In genomic region chr11:65390099-65390941, GRCh38 we compare ENCODE assay signal across 8 cellular contexts. TPM values are rescaled to one million over a fixed set of nuclear protein-coding genes. Genes with fewer than 3 reads are reported as not detected.
DNase-seq lines count a peak whose midpoint lies in the region; ATAC-seq lines count a peak whose summit lies in the region.

No MANE protein-coding gene starts in this region.

- peaks cover 7% of the 10 kb centered on the region; the same call in 1 of the 2 replicates for H3K36me3 ChIP-seq in ACC112 (ENCODE audit: insufficient read depth, low read length)
- H3K36me3 ChIP-seq in HUES64 (ENCODE audit: insufficient read depth, low read length) = peaks cover 11% of the 10 kb centered on the region; the same call in 1 of the 2 replicates
- H3K36me3 ChIP-seq in mucosa of stomach (ENCODE audit: control insufficient read depth, insufficient read depth, low read length) = no peaks in the 10 kb centered on the region

- no peaks in the 10 kb centered on the region for H3K27me3 Mint-ChIP-seq in central memory CD8-positive, alpha-beta T cell

- no peak for DNase-seq in central memory CD8-positive, alpha-beta T cell (ENCODE audit: low spot score in 2 of 2)
- DNase-seq in NCI-H1048 (lab: John Stamatoyannopoulos, UW) = no peak
- no peak for DNase-seq in NCI-H1092 treated with DMSO at 0.1 percent for 48 hours (lab: John Stamatoyannopoulos, UW)

- H3K9me3 ChIP-seq in HUES64 (ENCODE audit: insufficient read depth, low read depth, low read length) = no peaks in the 10 kb centered on the region
- H3K9me3 ChIP-seq in mucosa of stomach (ENCODE audit: control insufficient read depth, low read length) = no peaks in the 10 kb centered on the region

- no peak overlapping the region for H2AFZ ChIP-seq in ACC112 (ENCODE audit: low read length, unreplicated experiment)

- H3K4me3 ChIP-seq in ACC112 (ENCODE audit: low read depth, low read length) (peak overlapping the region; percentile 41; the same call in 1 of the 2 replicates), HUES64 (ENCODE audit: low read length) (no peak overlapping the region), mucosa of stomach (ENCODE audit: low read length) (no peak overlapping the region)

- peaks cover 10% of the 10 kb centered on the region for H3K36me3 Mint-ChIP-seq in central memory CD8-positive, alpha-beta T cell (ENCODE audit: insufficient read depth)

- peaks cover 62% of the 10 kb centered on the region for H3K79me2 ChIP-seq in ACC112 (ENCODE audit: control insufficient read depth, insufficient read depth, low read length, unreplicated experiment)

- H3K9ac ChIP-seq in HUES64 (ENCODE audit: low read depth, low read length) (no peak overlapping the region), mucosa of stomach (ENCODE audit: low read length) (peak overlapping the region; percentile 22)

- ATAC-seq in central memory CD8-positive, alpha-beta T cell (replicated peaks; ENCODE audit: extremely low read depth, poor library complexity, severe bottlenecking) = no peak
- ATAC-seq in HG03039 (IDR thresholded peaks at IDR 0.05; ENCODE audit: unreplicated experiment) = no peak
- ATAC-seq in GM18868 (IDR thresholded peaks at IDR 0.05; ENCODE audit: unreplicated experiment) = no peak

- H3K4me1 ChIP-seq in ACC112 (ENCODE audit: control insufficient read depth, insufficient read depth, low read length, unreplicated experiment) = peaks cover 50% of the 10 kb centered on the region
- H3K4me1 ChIP-seq in HUES64 (ENCODE audit: insufficient read depth, low read length) = peaks cover 15% of the 10 kb centered on the region; the same call in 1 of the 2 replicates
- H3K4me1 ChIP-seq in mucosa of stomach (ENCODE audit: control insufficient read depth, insufficient read depth, low read length) = peaks cover 27% of the 10 kb centered on the region

- H3K27me3 ChIP-seq in ACC112 (ENCODE audit: insufficient read depth, low read length) (no peaks in the 10 kb centered on the region), HUES64 (ENCODE audit: insufficient read depth, low read length) (no peaks in the 10 kb centered on the region), mucosa of stomach (ENCODE audit: control insufficient read depth, insufficient read depth, low read length) (no peaks in the 10 kb centered on the region)

- peaks cover 51% of the 10 kb centered on the region for H3K4me1 Mint-ChIP-seq in central memory CD8-positive, alpha-beta T cell

- H3K4me3 Mint-ChIP-seq in central memory CD8-positive, alpha-beta T cell = peak overlapping the region; percentile 97

- H3K27ac Mint-ChIP-seq in central memory CD8-positive, alpha-beta T cell (ENCODE audit: low read depth) = no peak overlapping the region

- H3K27ac ChIP-seq in ACC112 (ENCODE audit: low read depth, low read length) (peak overlapping the region; percentile 21; the same call in 1 of the 2 replicates), HUES64 (ENCODE audit: low read depth, low read length) (0 out of 2 replicates have a peak overlapping the region, but pooled peaks have one; percentile 40)

- H3K9me3 Mint-ChIP-seq in central memory CD8-positive, alpha-beta T cell = no peaks in the 10 kb centered on the region

- WGBS in HUES64 = 66% methylated on average over 21 of the region's 21 CpGs

RNA-seq across cellular contexts. Expression of gene FRMD8, which starts 3.9 kb away (rescaled TPM):
- 12.1 TPM for polyA plus RNA-seq in HUES64 (2013, experiment 1 of 2)
- 12.2 TPM for polyA plus RNA-seq in HUES64 (2013, experiment 2 of 2)

RNA-seq across cellular contexts. Expression of gene SLC25A45, which starts 7.9 kb away (rescaled TPM):
- polyA plus RNA-seq in HUES64 (2013, experiment 1 of 2) = 0.55 TPM
- polyA plus RNA-seq in HUES64 (2013, experiment 2 of 2) = 1.9 TPM

RNA-seq across cellular contexts. Expression of gene NEAT1, which starts 32.3 kb away (rescaled TPM):
- 3.6 TPM for polyA plus RNA-seq in HUES64 (2013, experiment 1 of 2)
- polyA plus RNA-seq in HUES64 (2013, experiment 2 of 2) = 3.6 TPM

RNA-seq across cellular contexts. Expression of gene TIGD3, which starts 35.8 kb away (rescaled TPM):
- 0.75 TPM for polyA plus RNA-seq in HUES64 (2013, experiment 1 of 2)
- 0.70 TPM for polyA plus RNA-seq in HUES64 (2013, experiment 2 of 2)

RNA-seq across cellular contexts. Expression of gene DPF2, which starts 56.7 kb away (rescaled TPM):
- polyA plus RNA-seq in HUES64 (2013, experiment 1 of 2) = 57.5 TPM
- polyA plus RNA-seq in HUES64 (2013, experiment 2 of 2) = 54.6 TPM
